ENCODE assay signal across 8 cellular contexts in genomic region chr15:83380682-83381081, GRCh38.
A peak's percentile ranks its signal among the peaks of the same experiment; 100 is the strongest.
DNase-seq lines count a peak whose midpoint lies in the region; ATAC-seq and TF ChIP-seq lines count a peak whose summit lies in the region.

No MANE protein-coding gene starts in this region.

- no peak overlapping the region for H3K4ac ChIP-seq in neuronal stem cell (ENCODE audit: low read length)

- H3K4me1 Mint-ChIP-seq in endothelial cell (ENCODE audit: unreplicated experiment), result peaks cover 7% of the 10 kb centered on the region

- peaks cover 0 to 11% of the 10 kb centered on the region in 2 donors for H3K4me1 ChIP-seq in neuronal stem cell (ENCODE audit: control insufficient read depth in 2 of 2, insufficient read depth in 1 of 2, low read depth in 1 of 2, low read length in 2 of 2)

- no peak for DNase-seq in BJ (ENCODE audit: low read depth)
- DNase-seq in RPMI7951 (ENCODE audit: low read depth), result peak; percentile 59
- peak; percentile 40 for DNase-seq in endothelial cell (ENCODE audit: low spot score)
- DNase-seq in neuronal stem cell (ENCODE audit: low spot score), result no peak
- DNase-seq in NCI-H2196 treated with DMSO at 0.1 percent for 48 hours (lab: John Stamatoyannopoulos, UW; ENCODE audit: unreplicated experiment), result no peak

- WGBS in neuronal stem cell (ENCODE audit: extremely low coverage in 2 of 2, insufficient read length in 2 of 2, insufficient replicate concordance in 1 of 2), 2 donors, result no CpG with 5 or more reads among the region's 4 CpGs

- peak; percentile 88 for ATAC-seq in GM18868 (IDR thresholded peaks at IDR 0.05; ENCODE audit: unreplicated experiment)
- ATAC-seq in HG03097 (IDR thresholded peaks at IDR 0.05; ENCODE audit: low FRiP score, unreplicated experiment), result peak; percentile 88
- no peak for ATAC-seq in GM18858 (IDR thresholded peaks at IDR 0.05; ENCODE audit: unreplicated experiment)

- H2BK12ac ChIP-seq in neuronal stem cell (ENCODE audit: low read length), result no peak overlapping the region

- no peak overlapping the region for H3K4me3 Mint-ChIP-seq in endothelial cell (ENCODE audit: unreplicated experiment)

- no peak overlapping the region for H2BK5ac ChIP-seq in neuronal stem cell (ENCODE audit: low read length)

- H3K27me3 Mint-ChIP-seq in endothelial cell (ENCODE audit: unreplicated experiment), result peaks cover 5% of the 10 kb centered on the region

- no peak overlapping the region for H3K27ac ChIP-seq in neuronal stem cell (replicated peaks; ENCODE audit: low read length)

- H3K23ac ChIP-seq in neuronal stem cell (ENCODE audit: low read depth, low read length, poor library complexity), result no peak overlapping the region

- no peak overlapping the region for H2BK15ac ChIP-seq in neuronal stem cell (ENCODE audit: low read length)

- POLR2A ChIA-PET in BJ (lab: Charles Lee), result no interaction called here

- no peak overlapping the region for H3K9ac ChIP-seq in neuronal stem cell (ENCODE audit: low read depth, low read length, poor library complexity)

- H4K91ac ChIP-seq in neuronal stem cell (ENCODE audit: low read depth, low read length, poor library complexity), result no peak overlapping the region

- no peaks in the 10 kb centered on the region for H3K9me3 ChIP-seq in neuronal stem cell (replicated peaks in 1 of 2; ENCODE audit: control insufficient read depth in 2 of 2, insufficient read depth in 1 of 2, low read depth in 1 of 2, low read length in 2 of 2)

- H2BK120ac ChIP-seq in neuronal stem cell (ENCODE audit: low read depth, low read length), result no peak overlapping the region

- H3K14ac ChIP-seq in neuronal stem cell (ENCODE audit: low read length), result no peak overlapping the region

- H3K36me3 ChIP-seq in BJ (ENCODE audit: control insufficient read depth, insufficient read depth, low read length) (no peaks in the 10 kb centered on the region), neuronal stem cell (replicated peaks in 1 of 2; ENCODE audit: control insufficient read depth in 2 of 2, insufficient read depth in 2 of 2, low read length in 2 of 2) (no peaks in the 10 kb centered on the region)

- no peaks in the 10 kb centered on the region for H3K27me3 ChIP-seq in BJ (ENCODE audit: control insufficient read depth, insufficient read depth, low read length)
- H3K27me3 ChIP-seq in neuronal stem cell (ENCODE audit: control insufficient read depth in 3 of 3, insufficient read depth in 3 of 3, low read depth in 1 of 3, low read length in 3 of 3), result peaks cover 0 to 21% (median 17%) of the 10 kb centered on the region in 3 experiments

- no peak overlapping the region for H3K18ac ChIP-seq in neuronal stem cell (ENCODE audit: low read length)

- CTCF ChIA-PET in BJ (lab: Yijun Ruan, JAX), result interaction anchor here (0.6 to 4.3 kb wide), 8 partner anchors 11 to 586 kb away, joined by 3 to 67 read pairs (median 3); no protein-coding TSS in a partner anchor

- H3K4me3 ChIP-seq in BJ (ENCODE audit: low read depth, low read length) (no peak overlapping the region), neuronal stem cell (ENCODE audit: low read length in 2 of 2) (no peak overlapping the region)

- no peak overlapping the region for H4K8ac ChIP-seq in neuronal stem cell (ENCODE audit: low read depth, low read length)

- peak overlapping the region; percentile 7 for H2AFZ ChIP-seq in neuronal stem cell (ENCODE audit: low read length)

- peak overlapping the region; percentile 43 for H3K27ac Mint-ChIP-seq in endothelial cell (ENCODE audit: unreplicated experiment)

- H2AK5ac ChIP-seq in neuronal stem cell (ENCODE audit: low read depth, low read length), result no peak overlapping the region

- no peaks in the 10 kb centered on the region for H3K9me3 Mint-ChIP-seq in endothelial cell (ENCODE audit: unreplicated experiment)

- no peaks in the 10 kb centered on the region for H3K36me3 Mint-ChIP-seq in endothelial cell (ENCODE audit: low read depth, unreplicated experiment)

- no peaks in the 10 kb centered on the region for H3K79me1 ChIP-seq in neuronal stem cell (ENCODE audit: low read depth, low read length)

- H3K4me2 ChIP-seq in neuronal stem cell (ENCODE audit: insufficient read depth, low read length, poor library complexity, severe bottlenecking), result no peak overlapping the region

- peak; percentile 33; the same call in 1 of the 2 replicates for TF ChIP-seq CTCF in BJ (IDR thresholded peaks at IDR 0.05; ENCODE audit: insufficient read depth, low read depth, low read length)
- TF ChIP-seq CTCF in endothelial cell (IDR thresholded peaks at IDR 0.05; ENCODE audit: unreplicated experiment), result no peak

Comparison
In these comparisons a context has a peak if more than half of its experiments do, and no peak if none do; other contexts are left out.
1. DNase-seq: peak in RPMI7951 (single experiment) and endothelial cell (single experiment); none in BJ (single experiment), neuronal stem cell (single experiment) and NCI-H2196 treated with DMSO at 0.1 percent for 48 hours (single experiment).